Comparison of ENCODE assay signal across 16 cellular contexts in genomic region chr4:158176776-158177175, GRCh38. TPM values are rescaled to one million over a fixed set of nuclear protein-coding genes. Genes with fewer than 3 reads are reported as not detected.
A peak's percentile ranks its signal among the peaks of the same experiment; 100 is the strongest.
DNase-seq lines count a peak whose midpoint lies in the region; ATAC-seq and TF ChIP-seq lines count a peak whose summit lies in the region.
"Had no signal": no experiment of that assay in that cellular context is flagged by ENCODE, and none has a peak within 500 bp of the region (broad histone marks: within the 10 kb centered on the region; RNA-seq: fewer than 3 reads in every experiment).

No MANE protein-coding gene starts in this region.

- no peak for TF ChIP-seq CTCF in ascending aorta (IDR thresholded peaks at IDR 0.05)
- no peak for TF ChIP-seq CTCF in lower lobe of right lung (IDR thresholded peaks at IDR 0.05)
- no peak for TF ChIP-seq CTCF in type B pancreatic cell (conservative IDR thresholded peaks at IDR 0.05)
- TF ChIP-seq CTCF in right lobe of liver (IDR thresholded peaks at IDR 0.05) = no peak

- peak overlapping the region; percentile 88 to 97 for H3K27ac ChIP-seq in ascending aorta
- peak overlapping the region; percentile 31 for H3K27ac ChIP-seq in lower lobe of right lung
- H3K27ac ChIP-seq in right lobe of liver = no peak overlapping the region
- H3K27ac ChIP-seq: SJCRH30 had no signal

- H3K4me1 Mint-ChIP-seq in type B pancreatic cell (ENCODE audit: unreplicated experiment) = peaks cover 18% of the 10 kb centered on the region

- ATAC-seq in lower lobe of right lung (peak; percentile 71 to 79), right lobe of liver (no peak), HG03025 (IDR thresholded peaks at IDR 0.05; ENCODE audit: low FRiP score, unreplicated experiment) (no peak)

- H3K27ac Mint-ChIP-seq in type B pancreatic cell = peak overlapping the region; percentile 10

- H3K36me3 ChIP-seq in ascending aorta (no peaks in the 10 kb centered on the region), lower lobe of right lung (no peaks in the 10 kb centered on the region), right lobe of liver (no peaks in the 10 kb centered on the region)
- H3K36me3 ChIP-seq: MG63, SJCRH30 had no signal

- H3K36me3 Mint-ChIP-seq in type B pancreatic cell = no peaks in the 10 kb centered on the region

- no peaks in the 10 kb centered on the region for H3K27me3 Mint-ChIP-seq in type B pancreatic cell

- no peaks in the 10 kb centered on the region for H3K9me3 Mint-ChIP-seq in type B pancreatic cell
- H3K9me3 Mint-ChIP-seq: CD14-positive monocyte had no signal

- no peak for TF ChIP-seq POLR2A in right lobe of liver (IDR thresholded peaks at IDR 0.05)

- no peak overlapping the region for H3K4me3 ChIP-seq in ascending aorta
- no peak overlapping the region for H3K4me3 ChIP-seq in lower lobe of right lung
- no peak overlapping the region for H3K4me3 ChIP-seq in right lobe of liver
- H3K4me3 ChIP-seq: MG63, SJCRH30 had no signal

- H3K4me3 Mint-ChIP-seq in type B pancreatic cell = no peak overlapping the region

- H3K27me3 ChIP-seq in ascending aorta (no peaks in the 10 kb centered on the region), lower lobe of right lung (ENCODE audit: low read depth) (no peaks in the 10 kb centered on the region), right lobe of liver (no peaks in the 10 kb centered on the region)
- H3K27me3 ChIP-seq: SJCRH30 had no signal

- DNase-seq in NCI-H1048 (lab: John Stamatoyannopoulos, UW) (peak; percentile 47), ascending aorta (ENCODE audit: low spot score in 2 of 2) (no peak), lower lobe of right lung (no peak), type B pancreatic cell (ENCODE audit: extremely low spot score, unreplicated experiment) (no peak), right lobe of liver (no peak), NCI-H345 treated with DMSO at 0.1 percent for 48 hours (lab: John Stamatoyannopoulos, UW; ENCODE audit: unreplicated experiment) (no peak)
- DNase-seq: AML-193; NCI-H1105 treated with DMSO at 0.1 percent for 48 hours; NCI-H187; NCI-H345; NK-92 treated with Interleukin-12 subunit alpha and Interleukin-12 subunit beta, amount 100 ng/mL, for 24 hours; RPMI8226; SJCRH30 had no signal

- H3K4me1 ChIP-seq in ascending aorta (peaks cover 8 to 67% of the 10 kb centered on the region in 2 donors), lower lobe of right lung (peaks cover 24% of the 10 kb centered on the region), right lobe of liver (no peaks in the 10 kb centered on the region)
- H3K4me1 ChIP-seq: SJCRH30 had no signal

- H3K9me3 ChIP-seq in ascending aorta (no peaks in the 10 kb centered on the region), lower lobe of right lung (no peaks in the 10 kb centered on the region), right lobe of liver (no peaks in the 10 kb centered on the region)
- H3K9me3 ChIP-seq: MG63, SJCRH30 had no signal

- intact Hi-C loops in ascending aorta (cut with DNase I) = loop anchor here (10.0 kb wide), 1 partner anchor 448 kb away; no protein-coding TSS in a partner anchor
- intact Hi-C loops in lower lobe of right lung (cut with DNase I) = no loop called here
- intact Hi-C loops in right lobe of liver (cut with DNase I) = no loop called here

RNA-seq across cellular contexts. Expression of gene GASK1B, which starts 4.0 kb away (rescaled TPM):
- 69.7 TPM for total RNA-seq in ascending aorta
- 22.7 TPM for total RNA-seq in lower lobe of right lung
- total RNA-seq in type B pancreatic cell (ENCODE audit: low replicate concordance) = 37.0 and 37.1 TPM in 2 replicates
- 1 to 10 TPM; 2.7 to 7.0 (median 4.1) TPM for total RNA-seq in right lobe of liver

RNA-seq across cellular contexts. Expression of gene TMEM144, which starts 33.5 kb away (rescaled TPM):
- 4.0 TPM for total RNA-seq in ascending aorta
- 13.1 TPM for total RNA-seq in lower lobe of right lung
- total RNA-seq in type B pancreatic cell (ENCODE audit: low replicate concordance) = 7.1 and 12.8 TPM in 2 replicates
- 1 to 10 TPM; 1.3 to 6.7 (median 2.1) TPM for total RNA-seq in right lobe of liver

Comparison
In these comparisons a context has a peak if more than half of its experiments do, and no peak if none do; other contexts are left out.
1. H3K27ac ChIP-seq: peak in ascending aorta (2 of 2) and lower lobe of right lung (single experiment); none in right lobe of liver (0 of 3).
2. ATAC-seq: peak in lower lobe of right lung (2 of 2); none in right lobe of liver (0 of 4) and HG03025 (single experiment).